Comparison of ENCODE assay signal across 8 cellular contexts in the genomic region with DNA sequence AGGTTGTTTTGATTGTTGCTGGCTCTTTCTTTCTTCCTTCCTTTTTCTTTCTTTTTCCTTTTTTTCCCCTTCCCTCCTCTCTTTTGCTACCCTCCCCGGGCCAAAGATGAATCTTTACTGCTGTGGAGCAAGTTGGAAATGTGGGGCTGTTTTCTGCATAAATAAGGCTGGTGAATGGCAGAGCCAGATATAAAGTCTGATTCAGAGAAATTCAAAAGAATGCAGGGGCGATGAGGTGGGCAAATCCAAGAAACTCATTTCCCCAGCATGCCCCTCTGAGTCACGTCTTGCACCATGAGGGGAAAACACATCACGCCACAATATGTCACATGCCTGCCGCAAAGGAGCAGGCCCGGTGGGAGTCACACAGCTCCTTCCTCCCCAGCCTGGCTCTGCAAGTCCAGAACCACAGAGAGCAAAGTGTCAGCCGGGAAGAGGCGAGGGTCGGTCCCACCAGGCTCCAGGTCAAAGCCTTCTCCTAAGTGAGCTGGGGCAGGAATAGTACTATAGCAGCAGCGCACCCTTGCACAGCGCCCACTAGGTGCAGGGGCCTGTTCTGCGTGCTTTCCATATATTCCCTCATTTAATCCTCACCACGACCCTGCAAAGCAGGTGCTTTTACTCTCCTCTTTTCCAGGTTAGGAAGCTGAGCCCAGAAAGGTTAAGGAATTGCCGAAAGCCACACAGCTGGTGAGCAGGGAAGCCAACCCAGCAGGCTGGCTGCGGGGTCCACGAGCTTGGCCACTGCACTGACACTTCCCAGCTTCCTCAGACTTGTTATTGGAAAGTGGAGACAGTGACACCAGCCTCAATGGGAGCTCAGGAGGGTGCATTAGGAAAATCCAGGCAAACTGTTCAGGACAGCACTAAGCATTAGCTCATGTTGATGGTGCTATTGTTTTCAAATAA.
A peak's percentile ranks its signal among the peaks of the same experiment; 100 is the strongest.
DNase-seq lines count a peak whose midpoint lies in the region; ATAC-seq and TF ChIP-seq lines count a peak whose summit lies in the region.

No MANE protein-coding gene starts in this region.

- peak overlapping the region; percentile 100 for H3K27ac Mint-ChIP-seq in mesothelial cell of epicardium

- no peaks in the 10 kb centered on the region for H3K4me1 ChIP-seq in endocrine pancreas (ENCODE audit: control insufficient read depth, insufficient read depth, low read length)

- no peaks in the 10 kb centered on the region for H3K36me3 ChIP-seq in endocrine pancreas (ENCODE audit: control insufficient read depth, insufficient read depth, low read length)

- no peaks in the 10 kb centered on the region for H3K27me3 ChIP-seq in endocrine pancreas (ENCODE audit: control insufficient read depth, insufficient read depth, low read length)

- H3K27ac ChIP-seq in C4-2B = peak overlapping the region; percentile 95

- ATAC-seq in HG02870 (IDR thresholded peaks at IDR 0.05; ENCODE audit: unreplicated experiment) = no peak

- DNase-seq in HCEC 1CT (peak; percentile 94), NCI-H774 (lab: John Stamatoyannopoulos, UW) (peak; percentile 12), mesothelial cell of epicardium (ENCODE audit: low spot score in 2 of 2, unreplicated experiment in 2 of 2) (peak in 1 of 2 experiments; percentile 49)
- peak; percentile 87 for DNase-seq in activated CD8-positive, alpha-beta memory T cell treated with anti-CD3 and anti-CD28 coated beads for 24 hours
- peak; percentile 58 to 75 for DNase-seq in stimulated activated CD8-positive, alpha-beta memory T cell treated with anti-CD3 and anti-CD28 coated beads, Interleukin-15, amount 100 ng/mL, for 4 hours (ENCODE audit: low read depth in 2 of 2)

- peak overlapping the region; percentile 45 for H3K4me3 ChIP-seq in endocrine pancreas (ENCODE audit: control insufficient read depth, insufficient read depth, low read length)

- TF ChIP-seq CTCF in C4-2B (conservative IDR thresholded peaks at IDR 0.05) (peak; percentile 93), mesothelial cell of epicardium (IDR thresholded peaks at IDR 0.05; ENCODE audit: unreplicated experiment) (no peak)

- no peaks in the 10 kb centered on the region for H3K27me3 Mint-ChIP-seq in mesothelial cell of epicardium (ENCODE audit: low read depth)

- peak overlapping the region; percentile 74 for H3K9ac ChIP-seq in endocrine pancreas (ENCODE audit: control insufficient read depth, insufficient read depth, low read length)

- H3K4me1 Mint-ChIP-seq in mesothelial cell of epicardium = peaks cover 33% of the 10 kb centered on the region

- H3K36me3 Mint-ChIP-seq in mesothelial cell of epicardium = no peaks in the 10 kb centered on the region

- H3K9me3 Mint-ChIP-seq in mesothelial cell of epicardium = no peaks in the 10 kb centered on the region

- peak overlapping the region; percentile 73 for H3K4me3 Mint-ChIP-seq in mesothelial cell of epicardium

- no peaks in the 10 kb centered on the region for H3K9me3 ChIP-seq in endocrine pancreas (ENCODE audit: control insufficient read depth, low read length)
